ENCODE assay signal across 28 cellular contexts in genomic region chr9:137480686-137481683, GRCh38. TPM values are rescaled to one million over a fixed set of nuclear protein-coding genes. Genes with fewer than 3 reads are reported as not detected.
A peak's percentile ranks its signal among the peaks of the same experiment; 100 is the strongest.
DNase-seq lines count a peak whose midpoint lies in the region; ATAC-seq and TF ChIP-seq lines count a peak whose summit lies in the region.
"Had no signal": no experiment of that assay in that cellular context is flagged by ENCODE, and none has a peak within 500 bp of the region (broad histone marks: within the 10 kb centered on the region; RNA-seq: fewer than 3 reads in every experiment).

No MANE protein-coding gene starts in this region.

- no peak overlapping the region for H3K4me3 ChIP-seq in PC-3 (ENCODE audit: low read length)
- H3K4me3 ChIP-seq in left lung: no peak overlapping the region
- no peak overlapping the region for H3K4me3 ChIP-seq in spleen
- H3K4me3 ChIP-seq: lower lobe of right lung, psoas muscle, suprapubic skin, vagina had no signal

- DNase-seq in PC-3: no peak
- peak; percentile 29 to 78 for DNase-seq in left lung
- peak; percentile 68 for DNase-seq in spleen
- DNase-seq in activated naive CD4-positive, alpha-beta T cell treated with anti-CD3 and anti-CD28 coated beads for 36 hours: no peak
- DNase-seq in HT-29 (ENCODE audit: low spot score): no peak
- DNase-seq in NCI-H510A (lab: John Stamatoyannopoulos, UW): no peak
- DNase-seq: activated CD4-positive, alpha-beta T cell treated with anti-CD3 and anti-CD28 coated beads, Interleukin-2, amount 50 U/mL, for 1 hour; activated CD8-positive, alpha-beta memory T cell treated with anti-CD3 and anti-CD28 coated beads, Interleukin-2, amount 10 ng/mL, durations not matched to agents 7 days and 5 days; activated naive CD4-positive, alpha-beta T cell treated with anti-CD3 and anti-CD28 coated beads, Interleukin-2, amount 10 ng/mL, durations not matched to agents 7 days and 5 days; activated T-cell treated with anti-CD3 and anti-CD28 coated beads, Interleukin-2, amount 50 U/mL, for 72 hours; amniotic stem cell; cortex of kidney; DMS 273 treated with DMSO at 0.1 percent for 48 hours; lower lobe of right lung; NCI-H1436 treated with DMSO at 0.1 percent for 48 hours; NCI-H510A treated with DMSO at 0.1 percent for 48 hours had no signal

- peaks cover 3% of the 10 kb centered on the region for H3K36me3 Mint-ChIP-seq in activated naive CD4-positive, alpha-beta T cell treated with anti-CD3 and anti-CD28 coated beads for 36 hours (ENCODE audit: low read depth)
- H3K36me3 Mint-ChIP-seq: activated CD8-positive, alpha-beta memory T cell treated with anti-CD3 and anti-CD28 coated beads, Interleukin-2, amount 10 ng/mL, durations not matched to agents 7 days and 5 days had no signal

- ATAC-seq in PC-3 (no peak), left lung (no peak)
- ATAC-seq: activated T-cell treated with anti-CD3 and anti-CD28 coated beads, Interleukin-2, amount 50 U/mL, for 72 hours; CD8-positive, alpha-beta T cell had no signal

- CTCF ChIA-PET in PC-3 (lab: Charles Lee): interaction anchor here (0.6 kb wide), 1 partner anchor 54 kb away, joined by 3 read pairs; no protein-coding TSS in a partner anchor
- CTCF ChIA-PET in activated naive CD4-positive, alpha-beta T cell treated with anti-CD3 and anti-CD28 coated beads for 36 hours (lab: Charles Lee): no interaction called here

- H3K27ac ChIP-seq in C4-2B: peak overlapping the region; percentile 91
- H3K27ac ChIP-seq in PC-3 (ENCODE audit: low read length): peak overlapping the region; percentile 89
- H3K27ac ChIP-seq in left lung: no peak overlapping the region
- H3K27ac ChIP-seq in spleen: no peak overlapping the region
- H3K27ac ChIP-seq: lower lobe of right lung, suprapubic skin had no signal

- H3K4me3 Mint-ChIP-seq in activated naive CD4-positive, alpha-beta T cell treated with anti-CD3 and anti-CD28 coated beads for 36 hours: no peak overlapping the region
- H3K4me3 Mint-ChIP-seq: activated CD8-positive, alpha-beta memory T cell treated with anti-CD3 and anti-CD28 coated beads, Interleukin-2, amount 10 ng/mL, durations not matched to agents 7 days and 5 days; activated naive CD4-positive, alpha-beta T cell treated with anti-CD3 and anti-CD28 coated beads, Interleukin-2, amount 10 ng/mL, durations not matched to agents 7 days and 5 days; activated T-cell treated with anti-CD3 and anti-CD28 coated beads, Interleukin-2, amount 50 U/mL, for 72 hours; CD8-positive, alpha-beta T cell had no signal

- no peaks in the 10 kb centered on the region for H3K79me2 ChIP-seq in PC-3 (ENCODE audit: low read length)

- TF ChIP-seq POLR2A in spleen (IDR thresholded peaks at IDR 0.05): no peak

- intact Hi-C loops in PC-3 (cut with micrococcal nuclease) (no loop called here), left lung (cut with DNase I) (no loop called here), spleen (cut with DNase I; ENCODE audit: low total_unique reads) (no loop called here)
- intact Hi-C loops in activated naive CD4-positive, alpha-beta T cell treated with anti-CD3 and anti-CD28 coated beads for 36 hours (cut with micrococcal nuclease): no loop called here

- no peaks in the 10 kb centered on the region for H3K27me3 Mint-ChIP-seq in activated naive CD4-positive, alpha-beta T cell treated with anti-CD3 and anti-CD28 coated beads for 36 hours (ENCODE audit: low read depth)
- H3K27me3 Mint-ChIP-seq: activated CD8-positive, alpha-beta memory T cell treated with anti-CD3 and anti-CD28 coated beads, Interleukin-2, amount 10 ng/mL, durations not matched to agents 7 days and 5 days; activated naive CD4-positive, alpha-beta T cell treated with anti-CD3 and anti-CD28 coated beads, Interleukin-2, amount 10 ng/mL, durations not matched to agents 7 days and 5 days had no signal

- H3K36me3 ChIP-seq in PC-3 (ENCODE audit: low read depth, low read length) (no peaks in the 10 kb centered on the region), left lung (no peaks in the 10 kb centered on the region), spleen (peaks cover 0 to 3% (median 0%) of the 10 kb centered on the region in 6 donors)
- H3K36me3 ChIP-seq: breast epithelium, lower lobe of right lung, vagina had no signal

- H3K27ac Mint-ChIP-seq in activated naive CD4-positive, alpha-beta T cell treated with anti-CD3 and anti-CD28 coated beads for 36 hours: no peak overlapping the region
- H3K27ac Mint-ChIP-seq: activated CD8-positive, alpha-beta memory T cell treated with anti-CD3 and anti-CD28 coated beads, Interleukin-2, amount 10 ng/mL, durations not matched to agents 7 days and 5 days; activated naive CD4-positive, alpha-beta T cell treated with anti-CD3 and anti-CD28 coated beads, Interleukin-2, amount 10 ng/mL, durations not matched to agents 7 days and 5 days; activated T-cell treated with anti-CD3 and anti-CD28 coated beads, Interleukin-2, amount 50 U/mL, for 72 hours; CD8-positive, alpha-beta T cell had no signal

- TF ChIP-seq CTCF in C4-2B (conservative IDR thresholded peaks at IDR 0.05): no peak
- no peak for TF ChIP-seq CTCF in PC-3 (conservative IDR thresholded peaks at IDR 0.05; ENCODE audit: low read depth, low read length)
- no peak for TF ChIP-seq CTCF in left lung (IDR thresholded peaks at IDR 0.05)
- TF ChIP-seq CTCF in spleen (IDR thresholded peaks at IDR 0.05 in 8 of 11, conservative IDR thresholded peaks at IDR 0.05 in 3 of 11): no peak

- H3K4me1 ChIP-seq in PC-3 (ENCODE audit: insufficient read depth, low read length) (peaks cover 24% of the 10 kb centered on the region), left lung (peaks cover 0 to 8% of the 10 kb centered on the region in 2 donors), spleen (peaks cover 0 to 52% (median 20%) of the 10 kb centered on the region in 6 donors)
- H3K4me1 ChIP-seq: breast epithelium, psoas muscle had no signal

- peak overlapping the region; percentile 27; the same call in 1 of the 2 replicates for H3K4me2 ChIP-seq in PC-3 (ENCODE audit: low read length)
- H3K4me2 ChIP-seq: KMS-11, SK-N-SH had no signal

- BruUV-seq in PC-3 (replicated peaks; lab: Mats Ljungman, UMichigan): no TSS peak

- H3F3A ChIP-seq in PC-3 (ENCODE audit: low read length, unreplicated experiment): no peaks in the 10 kb centered on the region

- no peaks in the 10 kb centered on the region for H3K4me1 Mint-ChIP-seq in activated naive CD4-positive, alpha-beta T cell treated with anti-CD3 and anti-CD28 coated beads for 36 hours (ENCODE audit: low read depth)

- H3K9me3 Mint-ChIP-seq in activated naive CD4-positive, alpha-beta T cell treated with anti-CD3 and anti-CD28 coated beads for 36 hours: peaks cover 5% of the 10 kb centered on the region

- H3K9me2 ChIP-seq in PC-3 (replicated peaks; ENCODE audit: low read length): no peaks in the 10 kb centered on the region
- H3K9me2 ChIP-seq: SK-N-SH had no signal

- H3K27me3 ChIP-seq in PC-3 (ENCODE audit: low read length): no peaks in the 10 kb centered on the region
- no peaks in the 10 kb centered on the region for H3K27me3 ChIP-seq in left lung
- H3K27me3 ChIP-seq in spleen (replicated peaks in 1 of 7): no peaks in the 10 kb centered on the region
- H3K27me3 ChIP-seq: breast epithelium, suprapubic skin, vagina had no signal

- H3K9me3 ChIP-seq in PC-3 (ENCODE audit: low read length) (no peaks in the 10 kb centered on the region), left lung (peaks cover 0 to 7% of the 10 kb centered on the region in 2 donors), spleen (peaks cover 0 to 12% (median 9%) of the 10 kb centered on the region in 8 donors)
- H3K9me3 ChIP-seq: SK-N-SH, suprapubic skin had no signal

- 90 to 93% (median 93%) methylated on average over 15 to 38 of the region's 38 CpGs for WGBS in spleen, 5 donors

- no peak overlapping the region for H2AFZ ChIP-seq in PC-3 (ENCODE audit: low read length)

- POLR2A ChIA-PET in PC-3 (lab: Charles Lee; ENCODE audit: unreplicated experiment): no interaction called here

- H4K20me1 ChIP-seq in PC-3 (ENCODE audit: low read length): no peaks in the 10 kb centered on the region

- no peak overlapping the region for H3K9ac ChIP-seq in PC-3 (ENCODE audit: low read length)
- H3K9ac ChIP-seq: KMS-11, SK-N-SH had no signal

RNA-seq across cellular contexts. Expression of gene NSMF, which starts 21.9 kb away (rescaled TPM):
- 29.5 and 30.8 TPM in 2 replicates for total RNA-seq in PC-3 (2014; rRNA removed)
- total RNA-seq in left lung: 10 to 100 TPM; 29.5 to 31.4 TPM
- 10 to 100 TPM; 21.8 to 39.0 (median 25.5) TPM for total RNA-seq in spleen
- polyA plus RNA-seq in spleen: 10 to 100 TPM; 21.8 to 49.3 (median 26.7) TPM
- total RNA-seq in activated naive CD4-positive, alpha-beta T cell treated with anti-CD3 and anti-CD28 coated beads for 36 hours: 10 to 100 TPM; 33.2 to 35.7 TPM
- total RNA-seq in HT-29 (2014; rRNA removed; shearing (Covaris generic)): 74.4 and 77.7 TPM in 2 replicates

RNA-seq across cellular contexts. Expression of gene ENTPD8, which starts 39.8 kb away (rescaled TPM):
- total RNA-seq in PC-3 (2014; rRNA removed): 0.17 TPM in 1 of 2 replicates, not detected in the other
- under 1 TPM in 1 of 2 donors, not detected in 1; 0.15 TPM for total RNA-seq in left lung
- total RNA-seq in spleen: under 1 TPM in 3 of 7 donors, not detected in 4; 0.26 to 0.37 (median 0.28) TPM
- polyA plus RNA-seq in spleen: under 1 TPM; 0.07 to 0.10 (median 0.09) TPM
- total RNA-seq in activated naive CD4-positive, alpha-beta T cell treated with anti-CD3 and anti-CD28 coated beads for 36 hours: not detected
- 0.76 and 1.3 TPM in 2 replicates for total RNA-seq in HT-29 (2014; rRNA removed; shearing (Covaris generic))
- total RNA-seq: activated CD8-positive, alpha-beta memory T cell treated with anti-CD3 and anti-CD28 coated beads, Interleukin-2, amount 10 ng/mL, durations not matched to agents 7 days and 5 days; activated T-cell treated with anti-CD3 and anti-CD28 coated beads, Interleukin-2, amount 50 U/mL, for 72 hours; CD8-positive, alpha-beta T cell; HT1080; psoas muscle; skeletal muscle tissue; suprapubic skin; T-helper 2 cell treated with Interferon-gamma antibody and Interleukin-4, amounts not matched to agents 100 ng/mL and 5 ng/mL, for 36 hours; vagina had no signal
- polyA plus RNA-seq: neural cell had no signal

RNA-seq across cellular contexts. Expression of gene NOXA1, which starts 57.8 kb away (rescaled TPM):
- total RNA-seq in PC-3 (2014; rRNA removed) (0.51 and 1.6 TPM in 2 replicates), left lung (1 to 10 TPM; 6.1 to 8.7 TPM), spleen (10 to 100 TPM in 2 of 7 donors, 1 to 10 TPM in 5; 1.9 to 15.0 (median 5.3) TPM)
- polyA plus RNA-seq in spleen: 10 to 100 TPM in 1 of 3 donors, 1 to 10 TPM in 2; 3.2 to 10.7 (median 7.8) TPM
- total RNA-seq in activated naive CD4-positive, alpha-beta T cell treated with anti-CD3 and anti-CD28 coated beads for 36 hours: 1 to 10 TPM; 1.0 to 1.2 TPM
- total RNA-seq in HT-29 (2014; rRNA removed; shearing (Covaris generic)): 1.5 and 3.7 TPM in 2 replicates
- total RNA-seq: HT1080 had no signal

RNA-seq across cellular contexts. Expression of gene EXD3, which starts 58.0 kb away (rescaled TPM):
- total RNA-seq in PC-3 (2014; rRNA removed) (1.9 and 3.1 TPM in 2 replicates), left lung (10 to 100 TPM; 13.7 to 21.8 TPM), spleen (10 to 100 TPM; 14.5 to 52.8 (median 29.8) TPM)
- polyA plus RNA-seq in spleen: 10 to 100 TPM; 15.6 to 62.3 (median 43.4) TPM
- 10 to 100 TPM; 11.2 to 12.7 TPM for total RNA-seq in activated naive CD4-positive, alpha-beta T cell treated with anti-CD3 and anti-CD28 coated beads for 36 hours
- 7.6 and 14.1 TPM in 2 replicates for total RNA-seq in HT-29 (2014; rRNA removed; shearing (Covaris generic))

Comparison
In these comparisons a context has a peak if more than half of its experiments do, and no peak if none do; other contexts are left out.
1. H3K27ac ChIP-seq: peak in C4-2B (single experiment) and PC-3 (single experiment); none in left lung (0 of 2) and spleen (0 of 8).
2. DNase-seq: peak in left lung (2 of 2) and spleen (single experiment); none in PC-3 (single experiment), activated naive CD4-positive, alpha-beta T cell treated with anti-CD3 and anti-CD28 coated beads for 36 hours (single experiment), HT-29 (single experiment) and NCI-H510A (single experiment).